Comparison of ENCODE assay signal across 9 cellular contexts in the genomic region with DNA sequence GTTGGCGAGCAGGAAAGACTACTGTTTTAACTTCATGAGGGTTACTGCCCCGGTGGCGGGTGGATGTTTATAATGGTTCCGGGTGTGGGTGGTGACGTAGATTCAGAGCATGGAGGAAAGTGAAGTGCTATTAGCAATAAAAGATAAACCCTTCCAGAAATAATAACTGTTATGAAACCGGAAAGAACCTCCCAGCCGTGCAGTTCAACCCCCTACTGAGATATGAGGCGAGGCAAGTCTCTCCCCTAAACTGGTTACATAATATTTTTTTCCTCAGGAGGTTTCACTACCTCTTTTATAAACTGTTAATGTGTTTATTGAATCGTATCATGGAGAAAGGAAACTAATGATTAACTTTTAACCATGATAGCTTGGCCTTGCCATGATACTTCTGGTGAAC. TPM values are rescaled to one million over a fixed set of nuclear protein-coding genes. Genes with fewer than 3 reads are reported as not detected.
DNase-seq lines count a peak whose midpoint lies in the region; ATAC-seq and TF ChIP-seq lines count a peak whose summit lies in the region.
"Had no signal": no experiment of that assay in that cellular context is flagged by ENCODE, and none has a peak within 500 bp of the region (broad histone marks: within the 10 kb centered on the region; RNA-seq: fewer than 3 reads in every experiment).

No MANE protein-coding gene starts in this region.

- no peaks in the 10 kb centered on the region for H3K27me3 Mint-ChIP-seq in natural killer cell treated with Interleukin-12 subunit alpha and Interleukin-12 subunit beta and Interleukin-15 and Interleukin-18, amount 100 ng/mL, for 72 hours
- H3K27me3 Mint-ChIP-seq: activated naive CD4-positive, alpha-beta T cell treated with anti-CD3 and anti-CD28 coated beads, Interleukin-2, amount 50 U/mL, for 24 hours had no signal

- H3K9ac ChIP-seq in OCI-LY1 (ENCODE audit: low read length) (peak overlapping the region; percentile 65), mucosa of rectum (ENCODE audit: low read depth in 1 of 2, low read length in 2 of 2) (no peak overlapping the region)

- H3K27me3 ChIP-seq in OCI-LY1 (ENCODE audit: insufficient read depth, low read length), result no peaks in the 10 kb centered on the region
- H3K27me3 ChIP-seq in mucosa of rectum (ENCODE audit: control insufficient read depth in 2 of 2, insufficient read depth in 2 of 2, low read length in 2 of 2), result no peaks in the 10 kb centered on the region
- no peaks in the 10 kb centered on the region for H3K27me3 ChIP-seq in BE2C

- H3K9me3 ChIP-seq in OCI-LY1 (ENCODE audit: low read length), result no peaks in the 10 kb centered on the region
- peaks cover 0 to 4% of the 10 kb centered on the region in 2 donors for H3K9me3 ChIP-seq in mucosa of rectum (ENCODE audit: control insufficient read depth in 2 of 2, low read length in 2 of 2)
- no peaks in the 10 kb centered on the region for H3K9me3 ChIP-seq in BE2C

- H4K20me1 ChIP-seq in OCI-LY1 (ENCODE audit: insufficient read depth, low read length), result no peaks in the 10 kb centered on the region

- no peak overlapping the region for H2AFZ ChIP-seq in OCI-LY1 (ENCODE audit: low read length)

- ATAC-seq in GM18519 (IDR thresholded peaks at IDR 0.05; ENCODE audit: low FRiP score, unreplicated experiment) (peak; percentile 92), HG02798 (IDR thresholded peaks at IDR 0.05; ENCODE audit: poor library complexity, unreplicated experiment) (peak; percentile 77)
- no peak for ATAC-seq in natural killer cell treated with Interleukin-12 subunit alpha and Interleukin-12 subunit beta and Interleukin-15 and Interleukin-18, amount 100 ng/mL, for 72 hours

- no peaks in the 10 kb centered on the region for H3K9me2 ChIP-seq in OCI-LY1 (ENCODE audit: low read depth, low read length)

- no peak overlapping the region for H3K4me3 Mint-ChIP-seq in natural killer cell treated with Interleukin-12 subunit alpha and Interleukin-12 subunit beta and Interleukin-15 and Interleukin-18, amount 100 ng/mL, for 72 hours
- H3K4me3 Mint-ChIP-seq: activated naive CD4-positive, alpha-beta T cell treated with anti-CD3 and anti-CD28 coated beads, Interleukin-2, amount 50 U/mL, for 24 hours had no signal

- H3K4me3 ChIP-seq in OCI-LY1 (ENCODE audit: low read depth, low read length, poor library complexity, severe bottlenecking) (peak overlapping the region; percentile 31), mucosa of rectum (ENCODE audit: low read length in 2 of 2) (peak overlapping the region; percentile 15 to 44), BE2C (ENCODE audit: low read depth, low read length) (no peak overlapping the region)

- no peaks in the 10 kb centered on the region for H3K79me2 ChIP-seq in OCI-LY1 (ENCODE audit: insufficient read depth, low read length)

- H3K4me2 ChIP-seq in OCI-LY1 (ENCODE audit: low read length), result peak overlapping the region; percentile 64

- TF ChIP-seq CTCF in OCI-LY1 (IDR thresholded peaks at IDR 0.05; ENCODE audit: low read length), result no peak
- TF ChIP-seq CTCF in BE2C (IDR thresholded peaks at IDR 0.05; ENCODE audit: low read depth, low read length), result no peak

- DNase-seq in natural killer cell treated with Interleukin-12 subunit alpha and Interleukin-12 subunit beta and Interleukin-15 and Interleukin-18, amount 100 ng/mL, for 72 hours (ENCODE audit: low spot score), result no peak
- DNase-seq in BE2C, result no peak
- no peak for DNase-seq in ecto neural progenitor cell (ENCODE audit: low spot score)
- no peak for DNase-seq in NCI-H1048 (lab: John Stamatoyannopoulos, UW)

- H3K9me3 Mint-ChIP-seq in natural killer cell treated with Interleukin-12 subunit alpha and Interleukin-12 subunit beta and Interleukin-15 and Interleukin-18, amount 100 ng/mL, for 72 hours, result peaks cover 8% of the 10 kb centered on the region
- H3K9me3 Mint-ChIP-seq: activated naive CD4-positive, alpha-beta T cell treated with anti-CD3 and anti-CD28 coated beads, Interleukin-2, amount 50 U/mL, for 24 hours had no signal

- H3K27ac ChIP-seq in OCI-LY1 (ENCODE audit: low read depth, low read length, poor library complexity, severe bottlenecking) (peak overlapping the region; percentile 99), mucosa of rectum (ENCODE audit: low read depth in 2 of 2, low read length in 2 of 2) (peak overlapping the region; percentile 15 to 52)

- H3K36me3 Mint-ChIP-seq in natural killer cell treated with Interleukin-12 subunit alpha and Interleukin-12 subunit beta and Interleukin-15 and Interleukin-18, amount 100 ng/mL, for 72 hours, result peaks cover 8% of the 10 kb centered on the region

- H3K36me3 ChIP-seq in OCI-LY1 (ENCODE audit: insufficient read depth, low read length) (peaks cover 7% of the 10 kb centered on the region; the same call in 1 of the 2 replicates), mucosa of rectum (ENCODE audit: control insufficient read depth in 2 of 2, insufficient read depth in 2 of 2, low read length in 2 of 2) (no peaks in the 10 kb centered on the region), BE2C (no peaks in the 10 kb centered on the region)

- peaks cover 80% of the 10 kb centered on the region for H3K4me1 ChIP-seq in OCI-LY1 (ENCODE audit: insufficient read depth, low read length, severe bottlenecking)
- peaks cover 3 to 9% of the 10 kb centered on the region in 2 donors for H3K4me1 ChIP-seq in mucosa of rectum (ENCODE audit: control insufficient read depth in 2 of 2, insufficient read depth in 2 of 2, low read length in 2 of 2)
- H3K4me1 ChIP-seq in BE2C, result no peaks in the 10 kb centered on the region

- H3F3A ChIP-seq in OCI-LY1 (ENCODE audit: insufficient read depth, low read length), result no peaks in the 10 kb centered on the region; the same call in 1 of the 2 replicates

- H3K27ac Mint-ChIP-seq in natural killer cell treated with Interleukin-12 subunit alpha and Interleukin-12 subunit beta and Interleukin-15 and Interleukin-18, amount 100 ng/mL, for 72 hours, result no peak overlapping the region
- H3K27ac Mint-ChIP-seq: activated naive CD4-positive, alpha-beta T cell treated with anti-CD3 and anti-CD28 coated beads, Interleukin-2, amount 50 U/mL, for 24 hours had no signal

- peaks cover 23 to 24% of the 10 kb centered on the region in 2 donors for H3K4me1 Mint-ChIP-seq in natural killer cell treated with Interleukin-12 subunit alpha and Interleukin-12 subunit beta and Interleukin-15 and Interleukin-18, amount 100 ng/mL, for 72 hours (ENCODE audit: low read depth in 2 of 2)

RNA-seq across cellular contexts. Expression of gene STIM2, which starts 33.9 kb away (rescaled TPM):
- total RNA-seq in natural killer cell treated with Interleukin-12 subunit alpha and Interleukin-12 subunit beta and Interleukin-15 and Interleukin-18, amount 100 ng/mL, for 72 hours, result 10 to 100 TPM; 55.5 to 57.9 TPM
- 32.5 TPM for polyA plus RNA-seq in BE2C (2012; ENCODE audit: insufficient read depth, insufficient read length, low read depth)

Comparison
In these comparisons a context has a peak if more than half of its experiments do, and no peak if none do; other contexts are left out.
1. ATAC-seq: peak in GM18519 (single experiment) and HG02798 (single experiment); none in natural killer cell treated with Interleukin-12 subunit alpha and Interleukin-12 subunit beta and Interleukin-15 and Interleukin-18, amount 100 ng/mL, for 72 hours (0 of 2).